Comparison of ENCODE assay signal across 27 cellular contexts in genomic region chr10:62475531-62475930, GRCh38.
"Had no signal": no experiment of that assay in that cellular context is flagged by ENCODE, and none has a peak within 500 bp of the region (broad histone marks: within the 10 kb centered on the region; RNA-seq: fewer than 3 reads in every experiment).

No MANE protein-coding gene starts in this region.

- H3K9me3 Mint-ChIP-seq: activated CD8-positive, alpha-beta T cell treated with anti-CD3 and anti-CD28 coated beads for 36 hours; activated naive CD8-positive, alpha-beta T cell treated with anti-CD3 and anti-CD28 coated beads, Interleukin-2, amount 10 ng/mL, durations not matched to agents 7 days and 5 days; activated T-cell treated with anti-CD3 and anti-CD28 coated beads, Interleukin-2, amount 50 U/mL, for 72 hours; activated T-helper 2 cell treated with anti-CD3 and anti-CD28 coated beads, Interferon-gamma antibody, Interleukin-2, Interleukin-4, amounts not matched to agents 10 μg/mL and 5 μg/mL and 100 μg/mL, durations not matched to agents 14 hours and 24 hours and 36 hours; central memory CD8-positive, alpha-beta T cell; T-cell had no signal

- H3K27ac Mint-ChIP-seq: activated CD8-positive, alpha-beta T cell treated with anti-CD3 and anti-CD28 coated beads for 36 hours; activated naive CD8-positive, alpha-beta T cell treated with anti-CD3 and anti-CD28 coated beads, Interleukin-2, amount 10 ng/mL, durations not matched to agents 7 days and 5 days; activated T-cell treated with anti-CD3 and anti-CD28 coated beads, Interleukin-2, amount 50 U/mL, for 72 hours; activated T-helper 2 cell treated with anti-CD3 and anti-CD28 coated beads, Interferon-gamma antibody, Interleukin-2, Interleukin-4, amounts not matched to agents 10 μg/mL and 5 μg/mL and 100 μg/mL, durations not matched to agents 14 hours and 24 hours and 36 hours; T-cell had no signal

- H3K9me3 ChIP-seq: ascending aorta, body of pancreas had no signal

- H3K4me3 ChIP-seq: ascending aorta, body of pancreas, SK-N-MC had no signal

- DNase-seq: activated CD4-positive, alpha-beta T cell treated with anti-CD3 and anti-CD28 coated beads, Interleukin-2, amount 50 U/mL, for 1 hour; activated CD4-positive, CD25-positive, alpha-beta regulatory T cell; activated CD8-positive, alpha-beta memory T cell treated with anti-CD3 and anti-CD28 coated beads, Interleukin-2, amount 50 U/mL, for 4 hours; activated CD8-positive, alpha-beta T cell treated with anti-CD3 and anti-CD28 coated beads for 36 hours; activated naive CD4-positive, alpha-beta T cell treated with anti-CD3 and anti-CD28 coated beads, Interleukin-2, amount 50 U/mL, for 16 hours; activated naive CD8-positive, alpha-beta T cell treated with anti-CD3 and anti-CD28 coated beads, Interleukin-2, amount 10 ng/mL, durations not matched to agents 7 days and 5 days; activated T-cell treated with anti-CD3 and anti-CD28 coated beads, Interleukin-2, amount 50 U/mL, for 72 hours; body of pancreas; KG1; NCI-H1092; NCI-H1417; NCI-H2029; NCI-H2107; NCI-H2171 treated with DMSO at 0.1 percent for 48 hours; NCI-H226; NCI-H526; NCI-H82; RPMI8226; T-cell; T-helper 2 cell; T1000 had no signal

- H3K27ac ChIP-seq: ascending aorta, body of pancreas, SK-N-MC, VCaP had no signal

- H3K4me1 ChIP-seq: ascending aorta, body of pancreas had no signal

- H3K27me3 ChIP-seq: ascending aorta, body of pancreas had no signal

- ATAC-seq: activated CD8-positive, alpha-beta T cell treated with anti-CD3 and anti-CD28 coated beads for 36 hours; activated T-cell treated with anti-CD3 and anti-CD28 coated beads, Interleukin-2, amount 50 U/mL, for 72 hours; body of pancreas; Right ventricle myocardium inferior; T-cell had no signal

- H3K36me3 ChIP-seq: ascending aorta had no signal

- H3K4me1 Mint-ChIP-seq: activated naive CD8-positive, alpha-beta T cell treated with anti-CD3 and anti-CD28 coated beads, Interleukin-2, amount 10 ng/mL, durations not matched to agents 7 days and 5 days; central memory CD8-positive, alpha-beta T cell; T-cell had no signal

- H3K36me3 Mint-ChIP-seq: activated naive CD8-positive, alpha-beta T cell treated with anti-CD3 and anti-CD28 coated beads, Interleukin-2, amount 10 ng/mL, durations not matched to agents 7 days and 5 days; T-cell had no signal

- H3K4me3 Mint-ChIP-seq: activated CD8-positive, alpha-beta T cell treated with anti-CD3 and anti-CD28 coated beads for 36 hours; activated naive CD8-positive, alpha-beta T cell treated with anti-CD3 and anti-CD28 coated beads, Interleukin-2, amount 10 ng/mL, durations not matched to agents 7 days and 5 days; activated T-cell treated with anti-CD3 and anti-CD28 coated beads, Interleukin-2, amount 50 U/mL, for 72 hours; central memory CD8-positive, alpha-beta T cell; T-cell had no signal
